ENCODE assay signal across 10 cellular contexts in genomic region chr6:121652726-121653623, GRCh38.
DNase-seq lines count a peak whose midpoint lies in the region; ATAC-seq and TF ChIP-seq lines count a peak whose summit lies in the region.
"Had no signal": no experiment of that assay in that cellular context is flagged by ENCODE, and none has a peak within 500 bp of the region (broad histone marks: within the 10 kb centered on the region; RNA-seq: fewer than 3 reads in every experiment).

No MANE protein-coding gene starts in this region.

- peak overlapping the region; percentile 30 to 59 for H3K27ac ChIP-seq in ascending aorta

- H3K9me3 Mint-ChIP-seq in activated CD4-positive, alpha-beta T cell treated with anti-CD3 and anti-CD28 coated beads for 36 hours (ENCODE audit: low read depth), result peaks cover 2% of the 10 kb centered on the region

- CTCF ChIA-PET in activated CD4-positive, alpha-beta T cell treated with anti-CD3 and anti-CD28 coated beads for 36 hours (lab: Charles Lee), result no interaction called here

- H3K4me3 Mint-ChIP-seq in activated CD4-positive, alpha-beta T cell treated with anti-CD3 and anti-CD28 coated beads for 36 hours, result no peak overlapping the region

- H3K36me3 Mint-ChIP-seq in activated CD4-positive, alpha-beta T cell treated with anti-CD3 and anti-CD28 coated beads for 36 hours (ENCODE audit: low read depth), result no peaks in the 10 kb centered on the region

- ATAC-seq in activated CD4-positive, alpha-beta T cell treated with anti-CD3 and anti-CD28 coated beads for 36 hours, result no peak
- no peak for ATAC-seq in HG03442 (IDR thresholded peaks at IDR 0.05; ENCODE audit: unreplicated experiment)
- no peak for ATAC-seq in HG02885 (IDR thresholded peaks at IDR 0.05; ENCODE audit: poor library complexity, unreplicated experiment)

- H3K27me3 Mint-ChIP-seq in activated CD4-positive, alpha-beta T cell treated with anti-CD3 and anti-CD28 coated beads for 36 hours, result no peaks in the 10 kb centered on the region

- no peak for TF ChIP-seq POLR2A in erythroblast (IDR thresholded peaks at IDR 0.05; ENCODE audit: low read length)

- peaks cover 36% of the 10 kb centered on the region for H3K4me1 Mint-ChIP-seq in activated CD4-positive, alpha-beta T cell treated with anti-CD3 and anti-CD28 coated beads for 36 hours

- no peak for DNase-seq in activated CD4-positive, alpha-beta T cell treated with anti-CD3 and anti-CD28 coated beads for 36 hours
- DNase-seq in activated CD4-positive, alpha-beta T cell treated with anti-CD3 and anti-CD28 coated beads for 48 hours, result no peak
- DNase-seq in ascending aorta (ENCODE audit: low spot score in 2 of 2) (peak in 1 of 2 donors; percentile 79), hepatic stellate cell (ENCODE audit: low spot score) (peak; percentile 13), ureter (ENCODE audit: low spot score) (peak; percentile 52), erythroblast (lab: John Stamatoyannopoulos, UW) (no peak)
- DNase-seq: C1 segment of cervical spinal cord, caudate nucleus had no signal

- no peak for TF ChIP-seq CTCF in ascending aorta (IDR thresholded peaks at IDR 0.05)

- no peaks in the 10 kb centered on the region for H3K9me3 ChIP-seq in ascending aorta

- POLR2A ChIA-PET in activated CD4-positive, alpha-beta T cell treated with anti-CD3 and anti-CD28 coated beads for 36 hours (lab: Charles Lee), result no interaction called here

- H3K4me1 ChIP-seq in ascending aorta, result peaks cover 0 to 10% of the 10 kb centered on the region in 2 donors

- intact Hi-C loops in activated CD4-positive, alpha-beta T cell treated with anti-CD3 and anti-CD28 coated beads for 36 hours (cut with DNase I, micrococcal nuclease), result no loop called here
- intact Hi-C loops in ascending aorta (cut with DNase I), result loop anchor here (5.0 kb wide), 1 partner anchor 36 kb away; no protein-coding TSS in a partner anchor

- no peak overlapping the region for H3K4me3 ChIP-seq in ascending aorta

- H3K27ac Mint-ChIP-seq in activated CD4-positive, alpha-beta T cell treated with anti-CD3 and anti-CD28 coated beads for 36 hours, result peak overlapping the region; percentile 25

- no peaks in the 10 kb centered on the region for H3K27me3 ChIP-seq in ascending aorta

- no peaks in the 10 kb centered on the region for H3K36me3 ChIP-seq in ascending aorta

Comparison
In these comparisons a context has a peak if more than half of its experiments do, and no peak if none do; other contexts are left out.
1. DNase-seq: peak in hepatic stellate cell (single experiment) and ureter (single experiment); none in activated CD4-positive, alpha-beta T cell treated with anti-CD3 and anti-CD28 coated beads for 36 hours (single experiment), activated CD4-positive, alpha-beta T cell treated with anti-CD3 and anti-CD28 coated beads for 48 hours (single experiment) and erythroblast (0 of 2).